ENCODE assay signal across 19 cellular contexts in genomic region chr19:5632657-5633056, GRCh38. TPM values are rescaled to one million over a fixed set of nuclear protein-coding genes. Genes with fewer than 3 reads are reported as not detected.
DNase-seq lines count a peak whose midpoint lies in the region; ATAC-seq and TF ChIP-seq lines count a peak whose summit lies in the region.
"Had no signal": no experiment of that assay in that cellular context is flagged by ENCODE, and none has a peak within 500 bp of the region (broad histone marks: within the 10 kb centered on the region; RNA-seq: fewer than 3 reads in every experiment).

No MANE protein-coding gene starts in this region.

- in situ Hi-C loops in G401 (cut with HindIII; ENCODE audit: low sequenced_read_pairs): no loop called here

- ATAC-seq in natural killer cell: no peak
- ATAC-seq in natural killer cell treated with Interleukin-12 subunit alpha and Interleukin-12 subunit beta and Interleukin-15 and Interleukin-18, amount 100 ng/mL, for 72 hours: no peak
- no peak for ATAC-seq in naive thymus-derived CD4-positive, alpha-beta T cell
- no peak for ATAC-seq in HG03196 (IDR thresholded peaks at IDR 0.05; ENCODE audit: unreplicated experiment)
- ATAC-seq: activated CD4-positive, CD25-positive, alpha-beta regulatory T cell treated with anti-CD3 and anti-CD28 coated beads, Interleukin-2, amount 50 U/mL, for 24 hours; activated CD8-positive, alpha-beta memory T cell treated with anti-CD3 and anti-CD28 coated beads, Interleukin-2, amount 10 ng/mL, durations not matched to agents 7 days and 5 days; activated naive CD4-positive, alpha-beta T cell treated with anti-CD3 and anti-CD28 coated beads, Interleukin-2, amount 50 U/mL, for 72 hours; heart right ventricle had no signal

- peak overlapping the region; percentile 15 to 43 for H3K27ac Mint-ChIP-seq in natural killer cell
- H3K27ac Mint-ChIP-seq in natural killer cell treated with Interleukin-12 subunit alpha and Interleukin-12 subunit beta and Interleukin-15 and Interleukin-18, amount 100 ng/mL, for 72 hours: no peak overlapping the region
- H3K27ac Mint-ChIP-seq in naive thymus-derived CD4-positive, alpha-beta T cell: peak overlapping the region in 3 of 9 donors; percentile 20 to 52 (median 30)
- H3K27ac Mint-ChIP-seq: activated CD8-positive, alpha-beta memory T cell treated with anti-CD3 and anti-CD28 coated beads, Interleukin-2, amount 10 ng/mL, durations not matched to agents 7 days and 5 days; activated naive CD4-positive, alpha-beta T cell treated with anti-CD3 and anti-CD28 coated beads, Interleukin-2, amount 50 U/mL, for 72 hours had no signal

- peaks cover 59 to 60% of the 10 kb centered on the region in 2 donors for H3K4me1 Mint-ChIP-seq in natural killer cell
- peaks cover 44 to 55% of the 10 kb centered on the region in 2 donors for H3K4me1 Mint-ChIP-seq in natural killer cell treated with Interleukin-12 subunit alpha and Interleukin-12 subunit beta and Interleukin-15 and Interleukin-18, amount 100 ng/mL, for 72 hours (ENCODE audit: low read depth in 2 of 2)
- peaks cover 46 to 89% (median 75%) of the 10 kb centered on the region in 7 donors for H3K4me1 Mint-ChIP-seq in naive thymus-derived CD4-positive, alpha-beta T cell

- no peaks in the 10 kb centered on the region for H3K27me3 ChIP-seq in naive thymus-derived CD4-positive, alpha-beta T cell (ENCODE audit: control insufficient read depth in 2 of 2, insufficient read depth in 2 of 2, low read length in 2 of 2)
- H3K27me3 ChIP-seq: esophagus squamous epithelium, heart right ventricle, MG63 had no signal

- CTCF ChIA-PET in naive thymus-derived CD4-positive, alpha-beta T cell (lab: Charles Lee): no interaction called here

- H3K9me3 Mint-ChIP-seq in natural killer cell: no peaks in the 10 kb centered on the region
- H3K9me3 Mint-ChIP-seq in natural killer cell treated with Interleukin-12 subunit alpha and Interleukin-12 subunit beta and Interleukin-15 and Interleukin-18, amount 100 ng/mL, for 72 hours: no peaks in the 10 kb centered on the region
- H3K9me3 Mint-ChIP-seq in naive thymus-derived CD4-positive, alpha-beta T cell: no peaks in the 10 kb centered on the region
- H3K9me3 Mint-ChIP-seq: activated naive CD4-positive, alpha-beta T cell treated with anti-CD3 and anti-CD28 coated beads, Interleukin-2, amount 50 U/mL, for 72 hours; stimulated activated naive CD8-positive, alpha-beta T cell treated with anti-CD3 and anti-CD28 coated beads, Interleukin-15, Interleukin-2, amounts not matched to agents 100 ng/mL and 50 ng/mL, for 24 hours had no signal

- DNase-seq in natural killer cell: no peak
- DNase-seq in natural killer cell treated with Interleukin-12 subunit alpha and Interleukin-12 subunit beta and Interleukin-15 and Interleukin-18, amount 100 ng/mL, for 72 hours (ENCODE audit: low spot score): no peak
- no peak for DNase-seq in naive thymus-derived CD4-positive, alpha-beta T cell
- DNase-seq in posterior vena cava (ENCODE audit: low spot score): no peak
- no peak for DNase-seq in G401 (ENCODE audit: low spot score)
- DNase-seq: activated CD8-positive, alpha-beta memory T cell treated with anti-CD3 and anti-CD28 coated beads, Interleukin-2, amount 10 ng/mL, durations not matched to agents 7 days and 5 days; esophagus squamous epithelium; H7; heart right ventricle; islet precursor cell; mesendoderm; MG63; NCI-H187 treated with DMSO at 0.1 percent for 48 hours; NCI-H510A; SIG-M5 had no signal

- H3K36me3 Mint-ChIP-seq in natural killer cell: peaks cover 10% of the 10 kb centered on the region
- peaks cover 8% of the 10 kb centered on the region for H3K36me3 Mint-ChIP-seq in natural killer cell treated with Interleukin-12 subunit alpha and Interleukin-12 subunit beta and Interleukin-15 and Interleukin-18, amount 100 ng/mL, for 72 hours
- H3K36me3 Mint-ChIP-seq in naive thymus-derived CD4-positive, alpha-beta T cell: peaks cover 2 to 16% (median 12%) of the 10 kb centered on the region in 5 donors

- intact Hi-C loops in natural killer cell (cut with micrococcal nuclease): no loop called here
- intact Hi-C loops in naive thymus-derived CD4-positive, alpha-beta T cell (cut with micrococcal nuclease): no loop called here
- intact Hi-C loops in posterior vena cava (cut with DNase I): no loop called here

- no peaks in the 10 kb centered on the region for H3K9me3 ChIP-seq in naive thymus-derived CD4-positive, alpha-beta T cell (ENCODE audit: control insufficient read depth in 2 of 3, low read length in 3 of 3)
- H3K9me3 ChIP-seq: esophagus squamous epithelium, heart right ventricle, MG63 had no signal

- peaks cover 7 to 23% (median 8%) of the 10 kb centered on the region in 3 experiments for H3K36me3 ChIP-seq in naive thymus-derived CD4-positive, alpha-beta T cell (ENCODE audit: control insufficient read depth in 2 of 3, insufficient read depth in 3 of 3, low read length in 3 of 3)

- no peak overlapping the region for H3K4me3 Mint-ChIP-seq in natural killer cell
- no peak overlapping the region for H3K4me3 Mint-ChIP-seq in natural killer cell treated with Interleukin-12 subunit alpha and Interleukin-12 subunit beta and Interleukin-15 and Interleukin-18, amount 100 ng/mL, for 72 hours
- H3K4me3 Mint-ChIP-seq in naive thymus-derived CD4-positive, alpha-beta T cell: peak overlapping the region in 6 of 10 donors; percentile 12 to 66 (median 60)
- H3K4me3 Mint-ChIP-seq: activated CD8-positive, alpha-beta memory T cell treated with anti-CD3 and anti-CD28 coated beads, Interleukin-2, amount 10 ng/mL, durations not matched to agents 7 days and 5 days; stimulated activated naive CD8-positive, alpha-beta T cell treated with anti-CD3 and anti-CD28 coated beads, Interleukin-15, Interleukin-2, amounts not matched to agents 100 ng/mL and 50 ng/mL, for 24 hours had no signal

- POLR2A ChIA-PET in naive thymus-derived CD4-positive, alpha-beta T cell (lab: Charles Lee): no interaction called here

- no peak overlapping the region for H3K4me3 ChIP-seq in naive thymus-derived CD4-positive, alpha-beta T cell (ENCODE audit: low read length)
- H3K4me3 ChIP-seq: esophagus squamous epithelium, heart right ventricle, MG63 had no signal

- TF ChIP-seq CTCF in natural killer cell (IDR thresholded peaks at IDR 0.05): no peak

- no peak overlapping the region for H3K27ac ChIP-seq in naive thymus-derived CD4-positive, alpha-beta T cell (ENCODE audit: low read depth, low read length)

- H3K27me3 Mint-ChIP-seq in natural killer cell (ENCODE audit: low read depth in 2 of 2): no peaks in the 10 kb centered on the region
- no peaks in the 10 kb centered on the region for H3K27me3 Mint-ChIP-seq in natural killer cell treated with Interleukin-12 subunit alpha and Interleukin-12 subunit beta and Interleukin-15 and Interleukin-18, amount 100 ng/mL, for 72 hours
- H3K27me3 Mint-ChIP-seq in naive thymus-derived CD4-positive, alpha-beta T cell: no peaks in the 10 kb centered on the region
- H3K27me3 Mint-ChIP-seq: activated CD8-positive, alpha-beta memory T cell treated with anti-CD3 and anti-CD28 coated beads, Interleukin-2, amount 10 ng/mL, durations not matched to agents 7 days and 5 days; stimulated activated naive CD8-positive, alpha-beta T cell treated with anti-CD3 and anti-CD28 coated beads, Interleukin-15, Interleukin-2, amounts not matched to agents 100 ng/mL and 50 ng/mL, for 24 hours had no signal

- H3K4me1 ChIP-seq in naive thymus-derived CD4-positive, alpha-beta T cell (ENCODE audit: control insufficient read depth in 2 of 2, insufficient read depth in 2 of 2, low read length in 2 of 2): peaks cover 29 to 32% of the 10 kb centered on the region in 2 donors

RNA-seq across cellular contexts. Expression of gene SAFB, which starts 9.8 kb away (rescaled TPM):
- total RNA-seq in natural killer cell (100 to 1,000 TPM; 195 to 229 (median 207) TPM), posterior vena cava (10 to 100 TPM; 49.4 to 50.5 TPM)
- 100 to 1,000 TPM; 126 to 190 TPM for total RNA-seq in natural killer cell treated with Interleukin-12 subunit alpha and Interleukin-12 subunit beta and Interleukin-15 and Interleukin-18, amount 100 ng/mL, for 72 hours
- total RNA-seq in naive thymus-derived CD4-positive, alpha-beta T cell: 100 to 1,000 TPM; 141 to 203 (median 174) TPM
- 100 to 1,000 TPM in 1 of 2 donors, 10 to 100 TPM in 1; 50.3 to 153 TPM for polyA plus RNA-seq in naive thymus-derived CD4-positive, alpha-beta T cell
- total RNA-seq in G401 (2014; rRNA removed; shearing (Covaris generic)): 43.8 and 65.7 TPM in 2 replicates

RNA-seq across cellular contexts. Expression of gene SAFB2, which starts 10.1 kb away (rescaled TPM):
- 100 to 1,000 TPM; 232 to 264 (median 258) TPM for total RNA-seq in natural killer cell
- 100 to 1,000 TPM; 116 to 204 TPM for total RNA-seq in natural killer cell treated with Interleukin-12 subunit alpha and Interleukin-12 subunit beta and Interleukin-15 and Interleukin-18, amount 100 ng/mL, for 72 hours
- total RNA-seq in naive thymus-derived CD4-positive, alpha-beta T cell: 100 to 1,000 TPM; 112 to 250 (median 243) TPM
- 10 to 100 TPM; 28.5 to 49.2 TPM for polyA plus RNA-seq in naive thymus-derived CD4-positive, alpha-beta T cell
- 10 to 100 TPM; 50.9 to 57.3 TPM for total RNA-seq in posterior vena cava
- total RNA-seq in G401 (2014; rRNA removed; shearing (Covaris generic)): 6.0 and 13.7 TPM in 2 replicates

RNA-seq across cellular contexts. Expression of gene MICOS13, which starts 47.7 kb away (rescaled TPM):
- 10 to 100 TPM; 17.7 to 27.7 (median 25.1) TPM for total RNA-seq in natural killer cell
- total RNA-seq in natural killer cell treated with Interleukin-12 subunit alpha and Interleukin-12 subunit beta and Interleukin-15 and Interleukin-18, amount 100 ng/mL, for 72 hours: 10 to 100 TPM; 40.7 to 41.4 TPM
- 10 to 100 TPM; 26.1 to 49.3 (median 38.4) TPM for total RNA-seq in naive thymus-derived CD4-positive, alpha-beta T cell
- polyA plus RNA-seq in naive thymus-derived CD4-positive, alpha-beta T cell: 100 to 1,000 TPM in 1 of 2 donors, 10 to 100 TPM in 1; 76.8 to 109 TPM
- total RNA-seq in posterior vena cava: 10 to 100 TPM; 54.1 to 54.4 TPM
- total RNA-seq in G401 (2014; rRNA removed; shearing (Covaris generic)): 36.5 and 74.5 TPM in 2 replicates

RNA-seq across cellular contexts. Expression of gene HSD11B1L, which starts 48.2 kb away (rescaled TPM):
- 1 to 10 TPM; 1.1 to 3.7 (median 3.0) TPM for total RNA-seq in natural killer cell
- 1 to 10 TPM; 1.8 to 3.6 TPM for total RNA-seq in natural killer cell treated with Interleukin-12 subunit alpha and Interleukin-12 subunit beta and Interleukin-15 and Interleukin-18, amount 100 ng/mL, for 72 hours
- 1 to 10 TPM; 2.8 to 5.2 (median 3.6) TPM for total RNA-seq in naive thymus-derived CD4-positive, alpha-beta T cell
- 1 to 10 TPM; 8.4 to 9.6 TPM for polyA plus RNA-seq in naive thymus-derived CD4-positive, alpha-beta T cell
- total RNA-seq in posterior vena cava: 1 to 10 TPM; 3.8 to 4.0 TPM
- total RNA-seq in G401 (2014; rRNA removed; shearing (Covaris generic)): 15.1 and 18.8 TPM in 2 replicates

RNA-seq across cellular contexts. Expression of gene RPL36, which starts 57.4 kb away (rescaled TPM):
- total RNA-seq in natural killer cell (100 to 1,000 TPM; 363 to 505 (median 459) TPM), posterior vena cava (100 to 1,000 TPM; 525 to 575 TPM)
- total RNA-seq in natural killer cell treated with Interleukin-12 subunit alpha and Interleukin-12 subunit beta and Interleukin-15 and Interleukin-18, amount 100 ng/mL, for 72 hours: 100 to 1,000 TPM; 645 to 764 TPM
- total RNA-seq in naive thymus-derived CD4-positive, alpha-beta T cell: 1,000 to 10,000 TPM in 3 of 5 experiments, 100 to 1,000 TPM in 2; 865 to 1,786 (median 1,037) TPM
- 1,000 to 10,000 TPM; 2,342 to 2,564 TPM for polyA plus RNA-seq in naive thymus-derived CD4-positive, alpha-beta T cell
- 758 and 1,281 TPM in 2 replicates for total RNA-seq in G401 (2014; rRNA removed; shearing (Covaris generic))

Comparison
In these comparisons a context has a peak if more than half of its experiments do, and no peak if none do; other contexts are left out.
1. H3K27ac Mint-ChIP-seq: peak in natural killer cell (2 of 2); none in natural killer cell treated with Interleukin-12 subunit alpha and Interleukin-12 subunit beta and Interleukin-15 and Interleukin-18, amount 100 ng/mL, for 72 hours (0 of 2).
2. H3K4me3 Mint-ChIP-seq: peak in naive thymus-derived CD4-positive, alpha-beta T cell (6 of 10); none in natural killer cell (single experiment) and natural killer cell treated with Interleukin-12 subunit alpha and Interleukin-12 subunit beta and Interleukin-15 and Interleukin-18, amount 100 ng/mL, for 72 hours (single experiment).